1 cellular context compared by ENCODE assay signal in the genomic region with DNA sequence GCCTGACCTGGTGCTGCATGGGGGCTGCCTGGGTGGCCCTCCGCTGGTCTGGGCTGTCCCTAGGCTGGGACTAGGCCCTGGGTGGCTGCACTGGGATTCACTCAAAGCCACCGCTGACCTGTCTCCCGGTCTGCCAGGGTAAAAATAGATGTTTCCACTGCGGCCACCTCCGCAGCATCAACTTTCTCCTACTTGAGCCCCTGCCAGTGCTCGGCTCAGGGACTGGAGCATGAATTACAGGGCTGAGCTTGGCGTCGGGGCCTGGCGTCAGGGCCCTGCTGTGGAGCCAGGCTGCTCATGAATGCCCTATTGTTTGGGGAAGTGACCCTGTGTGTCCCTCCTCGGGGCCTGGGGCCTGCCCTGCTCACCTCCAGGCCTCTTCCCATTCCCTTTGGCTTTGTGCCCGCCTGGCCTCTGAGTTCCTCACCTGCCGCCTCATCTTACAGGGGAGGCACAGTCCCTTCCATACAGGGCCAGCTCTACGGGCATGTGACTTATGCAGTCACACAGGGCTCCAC.
A peak's percentile ranks its signal among the peaks of the same experiment; 100 is the strongest.
TF ChIP-seq lines count a peak whose summit lies in the region.

No MANE protein-coding gene starts in this region.

TF ChIP-seq in HepG2, 621 proteins besides CTCF, POLR2A, EP300 and RAD21 (continued from another document and continues in another):
- TF ChIP-seq NR3C1 (CRISPR knock-in tag; IDR thresholded peaks at IDR 0.05) = no peak
- no peak for TF ChIP-seq RFX3 (CRISPR knock-in tag; IDR thresholded peaks at IDR 0.05)
- TF ChIP-seq AGO1 (IDR thresholded peaks at IDR 0.05; ENCODE audit: low read depth, low read length, poor library complexity, severe bottlenecking) = peak; percentile 74
- TF ChIP-seq ZNF777 (CRISPR knock-in tag; IDR thresholded peaks at IDR 0.05) = peak; percentile 52; the same call in 1 of the 2 replicates
- no peak for TF ChIP-seq TAF15 (IDR thresholded peaks at IDR 0.05; ENCODE audit: low read depth, low read length, poor library complexity, severe bottlenecking)
- TF ChIP-seq, protein P1, sequence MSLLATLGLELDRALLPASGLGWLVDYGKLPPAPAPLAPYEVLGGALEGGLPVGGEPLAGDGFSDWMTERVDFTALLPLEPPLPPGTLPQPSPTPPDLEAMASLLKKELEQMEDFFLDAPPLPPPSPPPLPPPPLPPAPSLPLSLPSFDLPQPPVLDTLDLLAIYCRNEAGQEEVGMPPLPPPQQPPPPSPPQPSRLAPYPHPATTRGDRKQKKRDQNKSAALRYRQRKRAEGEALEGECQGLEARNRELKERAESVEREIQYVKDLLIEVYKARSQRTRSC (CRISPR knock-in tag; IDR thresholded peaks at IDR 0.05; ENCODE audit: low read depth) = no peak
- TF ChIP-seq ATF7 (IDR thresholded peaks at IDR 0.05) = no peak
- TF ChIP-seq ATF7 (CRISPR knock-in tag; IDR thresholded peaks at IDR 0.05) = no peak
- TF ChIP-seq SALL1 (CRISPR knock-in tag; IDR thresholded peaks at IDR 0.05) = 0 out of 2 replicates have a peak, but pooled peaks have one; percentile 34
- no peak for TF ChIP-seq SP1 (IDR thresholded peaks at IDR 0.05)
- TF ChIP-seq SP1 (CRISPR knock-in tag; IDR thresholded peaks at IDR 0.05) = no peak
- no peak for TF ChIP-seq SIX1 (CRISPR knock-in tag; IDR thresholded peaks at IDR 0.05; ENCODE audit: borderline replicate concordance)
- TF ChIP-seq ZNF776 (CRISPR knock-in tag; IDR thresholded peaks at IDR 0.05) = no peak
- no peak for TF ChIP-seq HNRNPUL1 (IDR thresholded peaks at IDR 0.05; ENCODE audit: low read depth, low read length)
- TF ChIP-seq NFKB2 (CRISPR knock-in tag; IDR thresholded peaks at IDR 0.05; ENCODE audit: borderline replicate concordance) = no peak
- no peak for TF ChIP-seq ZNF598 (CRISPR knock-in tag; IDR thresholded peaks at IDR 0.05; ENCODE audit: borderline replicate concordance)
- no peak for TF ChIP-seq TCF12 (IDR thresholded peaks at IDR 0.05)
- no peak for TF ChIP-seq TCF12 (CRISPR knock-in tag; IDR thresholded peaks at IDR 0.05)
- no peak for TF ChIP-seq POLR2AphosphoS2 (IDR thresholded peaks at IDR 0.05; ENCODE audit: low read depth, low read length)
- 0 out of 2 replicates have a peak, but pooled peaks have one; percentile 29 for TF ChIP-seq PHF20 (CRISPR knock-in tag; IDR thresholded peaks at IDR 0.05)
- TF ChIP-seq POLR2G (IDR thresholded peaks at IDR 0.05; ENCODE audit: low read depth, low read length) = 0 out of 2 replicates have a peak, but pooled peaks have one; percentile 47
- TF ChIP-seq FOXP1 (IDR thresholded peaks at IDR 0.05) = no peak
- no peak for TF ChIP-seq FOXP1 (CRISPR knock-in tag; IDR thresholded peaks at IDR 0.05)
- TF ChIP-seq BHLHE40 (IDR thresholded peaks at IDR 0.05; ENCODE audit: low read length) = no peak
- TF ChIP-seq, protein P2, sequence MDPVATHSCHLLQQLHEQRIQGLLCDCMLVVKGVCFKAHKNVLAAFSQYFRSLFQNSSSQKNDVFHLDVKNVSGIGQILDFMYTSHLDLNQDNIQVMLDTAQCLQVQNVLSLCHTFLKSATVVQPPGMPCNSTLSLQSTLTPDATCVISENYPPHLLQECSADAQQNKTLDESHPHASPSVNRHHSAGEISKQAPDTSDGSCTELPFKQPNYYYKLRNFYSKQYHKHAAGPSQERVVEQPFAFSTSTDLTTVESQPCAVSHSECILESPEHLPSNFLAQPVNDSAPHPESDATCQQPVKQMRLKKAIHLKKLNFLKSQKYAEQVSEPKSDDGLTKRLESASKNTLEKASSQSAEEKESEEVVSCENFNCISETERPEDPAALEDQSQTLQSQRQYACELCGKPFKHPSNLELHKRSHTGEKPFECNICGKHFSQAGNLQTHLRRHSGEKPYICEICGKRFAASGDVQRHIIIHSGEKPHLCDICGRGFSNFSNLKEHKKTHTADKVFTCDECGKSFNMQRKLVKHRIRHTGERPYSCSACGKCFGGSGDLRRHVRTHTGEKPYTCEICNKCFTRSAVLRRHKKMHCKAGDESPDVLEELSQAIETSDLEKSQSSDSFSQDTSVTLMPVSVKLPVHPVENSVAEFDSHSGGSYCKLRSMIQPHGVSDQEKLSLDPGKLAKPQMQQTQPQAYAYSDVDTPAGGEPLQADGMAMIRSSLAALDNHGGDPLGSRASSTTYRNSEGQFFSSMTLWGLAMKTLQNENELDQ (CRISPR knock-in tag; IDR thresholded peaks at IDR 0.05; ENCODE audit: borderline replicate concordance) = no peak
- TF ChIP-seq ZFP36L2 (CRISPR knock-in tag; IDR thresholded peaks at IDR 0.05) = no peak
- TF ChIP-seq ZNF780A (CRISPR knock-in tag; IDR thresholded peaks at IDR 0.05) = no peak
- no peak for TF ChIP-seq ZNF121 (CRISPR knock-in tag; IDR thresholded peaks at IDR 0.05)
- TF ChIP-seq, protein P3, sequence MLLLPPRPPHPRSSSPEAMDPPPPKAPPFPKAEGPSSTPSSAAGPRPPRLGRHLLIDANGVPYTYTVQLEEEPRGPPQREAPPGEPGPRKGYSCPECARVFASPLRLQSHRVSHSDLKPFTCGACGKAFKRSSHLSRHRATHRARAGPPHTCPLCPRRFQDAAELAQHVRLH (CRISPR knock-in tag; IDR thresholded peaks at IDR 0.05; ENCODE audit: borderline replicate concordance, low read depth) = no peak
- 0 out of 2 replicates have a peak, but pooled peaks have one; percentile 44 for TF ChIP-seq RBAK (CRISPR knock-in tag; IDR thresholded peaks at IDR 0.05)
- peak; percentile 63; the same call in 1 of the 2 replicates for TF ChIP-seq ZKSCAN5 (CRISPR knock-in tag; IDR thresholded peaks at IDR 0.05)
- no peak for TF ChIP-seq POGZ (CRISPR knock-in tag; IDR thresholded peaks at IDR 0.05)
- TF ChIP-seq, protein P4, sequence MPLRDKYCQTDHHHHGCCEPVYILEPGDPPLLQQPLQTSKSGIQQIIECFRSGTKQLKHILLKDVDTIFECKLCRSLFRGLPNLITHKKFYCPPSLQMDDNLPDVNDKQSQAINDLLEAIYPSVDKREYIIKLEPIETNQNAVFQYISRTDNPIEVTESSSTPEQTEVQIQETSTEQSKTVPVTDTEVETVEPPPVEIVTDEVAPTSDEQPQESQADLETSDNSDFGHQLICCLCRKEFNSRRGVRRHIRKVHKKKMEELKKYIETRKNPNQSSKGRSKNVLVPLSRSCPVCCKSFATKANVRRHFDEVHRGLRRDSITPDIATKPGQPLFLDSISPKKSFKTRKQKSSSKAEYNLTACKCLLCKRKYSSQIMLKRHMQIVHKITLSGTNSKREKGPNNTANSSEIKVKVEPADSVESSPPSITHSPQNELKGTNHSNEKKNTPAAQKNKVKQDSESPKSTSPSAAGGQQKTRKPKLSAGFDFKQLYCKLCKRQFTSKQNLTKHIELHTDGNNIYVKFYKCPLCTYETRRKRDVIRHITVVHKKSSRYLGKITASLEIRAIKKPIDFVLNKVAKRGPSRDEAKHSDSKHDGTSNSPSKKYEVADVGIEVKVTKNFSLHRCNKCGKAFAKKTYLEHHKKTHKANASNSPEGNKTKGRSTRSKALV (CRISPR knock-in tag; IDR thresholded peaks at IDR 0.05) = no peak
- TF ChIP-seq IKZF4 (CRISPR knock-in tag; IDR thresholded peaks at IDR 0.05; ENCODE audit: borderline replicate concordance, low read depth, not compliant biosample characterization) = no peak
- TF ChIP-seq ASH2L (IDR thresholded peaks at IDR 0.05; ENCODE audit: insufficient read length, low read depth, low read length) = no peak
- TF ChIP-seq NR2F6 (IDR thresholded peaks at IDR 0.05) = peak; percentile 38; the same call in 1 of the 2 replicates
- peak; percentile 56; the same call in 1 of the 2 replicates for TF ChIP-seq NR2F6 (CRISPR knock-in tag; IDR thresholded peaks at IDR 0.05)
- TF ChIP-seq, protein P5, sequence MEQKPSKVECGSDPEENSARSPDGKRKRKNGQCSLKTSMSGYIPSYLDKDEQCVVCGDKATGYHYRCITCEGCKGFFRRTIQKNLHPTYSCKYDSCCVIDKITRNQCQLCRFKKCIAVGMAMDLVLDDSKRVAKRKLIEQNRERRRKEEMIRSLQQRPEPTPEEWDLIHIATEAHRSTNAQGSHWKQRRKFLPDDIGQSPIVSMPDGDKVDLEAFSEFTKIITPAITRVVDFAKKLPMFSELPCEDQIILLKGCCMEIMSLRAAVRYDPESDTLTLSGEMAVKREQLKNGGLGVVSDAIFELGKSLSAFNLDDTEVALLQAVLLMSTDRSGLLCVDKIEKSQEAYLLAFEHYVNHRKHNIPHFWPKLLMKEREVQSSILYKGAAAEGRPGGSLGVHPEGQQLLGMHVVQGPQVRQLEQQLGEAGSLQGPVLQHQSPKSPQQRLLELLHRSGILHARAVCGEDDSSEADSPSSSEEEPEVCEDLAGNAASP (CRISPR knock-in tag; IDR thresholded peaks at IDR 0.05; ENCODE audit: borderline replicate concordance) = peak; percentile 17; the same call in 1 of the 2 replicates
- TF ChIP-seq ZNF101 (CRISPR knock-in tag; IDR thresholded peaks at IDR 0.05; ENCODE audit: borderline replicate concordance, low read depth) = no peak
- TF ChIP-seq THAP11 (CRISPR knock-in tag; IDR thresholded peaks at IDR 0.05) = no peak
- TF ChIP-seq, protein P6, sequence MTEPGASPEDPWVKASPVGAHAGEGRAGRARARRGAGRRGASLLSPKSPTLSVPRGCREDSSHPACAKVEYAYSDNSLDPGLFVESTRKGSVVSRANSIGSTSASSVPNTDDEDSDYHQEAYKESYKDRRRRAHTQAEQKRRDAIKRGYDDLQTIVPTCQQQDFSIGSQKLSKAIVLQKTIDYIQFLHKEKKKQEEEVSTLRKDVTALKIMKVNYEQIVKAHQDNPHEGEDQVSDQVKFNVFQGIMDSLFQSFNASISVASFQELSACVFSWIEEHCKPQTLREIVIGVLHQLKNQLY (CRISPR knock-in tag; IDR thresholded peaks at IDR 0.05) = no peak
- TF ChIP-seq, protein P7, sequence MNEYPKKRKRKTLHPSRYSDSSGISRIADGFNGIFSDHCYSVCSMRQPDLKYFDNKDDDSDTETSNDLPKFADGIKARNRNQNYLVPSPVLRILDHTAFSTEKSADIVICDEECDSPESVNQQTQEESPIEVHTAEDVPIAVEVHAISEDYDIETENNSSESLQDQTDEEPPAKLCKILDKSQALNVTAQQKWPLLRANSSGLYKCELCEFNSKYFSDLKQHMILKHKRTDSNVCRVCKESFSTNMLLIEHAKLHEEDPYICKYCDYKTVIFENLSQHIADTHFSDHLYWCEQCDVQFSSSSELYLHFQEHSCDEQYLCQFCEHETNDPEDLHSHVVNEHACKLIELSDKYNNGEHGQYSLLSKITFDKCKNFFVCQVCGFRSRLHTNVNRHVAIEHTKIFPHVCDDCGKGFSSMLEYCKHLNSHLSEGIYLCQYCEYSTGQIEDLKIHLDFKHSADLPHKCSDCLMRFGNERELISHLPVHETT (CRISPR knock-in tag; conservative IDR thresholded peaks at IDR 0.05) = no peak
- TF ChIP-seq ARNT2 (CRISPR knock-in tag; IDR thresholded peaks at IDR 0.05; ENCODE audit: low read depth) = no peak
- peak; percentile 43 for TF ChIP-seq RBFOX2 (IDR thresholded peaks at IDR 0.05; ENCODE audit: low read depth, low read length)
- TF ChIP-seq, protein P8, sequence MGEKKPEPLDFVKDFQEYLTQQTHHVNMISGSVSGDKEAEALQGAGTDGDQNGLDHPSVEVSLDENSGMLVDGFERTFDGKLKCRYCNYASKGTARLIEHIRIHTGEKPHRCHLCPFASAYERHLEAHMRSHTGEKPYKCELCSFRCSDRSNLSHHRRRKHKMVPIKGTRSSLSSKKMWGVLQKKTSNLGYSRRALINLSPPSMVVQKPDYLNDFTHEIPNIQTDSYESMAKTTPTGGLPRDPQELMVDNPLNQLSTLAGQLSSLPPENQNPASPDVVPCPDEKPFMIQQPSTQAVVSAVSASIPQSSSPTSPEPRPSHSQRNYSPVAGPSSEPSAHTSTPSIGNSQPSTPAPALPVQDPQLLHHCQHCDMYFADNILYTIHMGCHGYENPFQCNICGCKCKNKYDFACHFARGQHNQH (CRISPR knock-in tag; IDR thresholded peaks at IDR 0.05) = no peak
- TF ChIP-seq, protein P9, sequence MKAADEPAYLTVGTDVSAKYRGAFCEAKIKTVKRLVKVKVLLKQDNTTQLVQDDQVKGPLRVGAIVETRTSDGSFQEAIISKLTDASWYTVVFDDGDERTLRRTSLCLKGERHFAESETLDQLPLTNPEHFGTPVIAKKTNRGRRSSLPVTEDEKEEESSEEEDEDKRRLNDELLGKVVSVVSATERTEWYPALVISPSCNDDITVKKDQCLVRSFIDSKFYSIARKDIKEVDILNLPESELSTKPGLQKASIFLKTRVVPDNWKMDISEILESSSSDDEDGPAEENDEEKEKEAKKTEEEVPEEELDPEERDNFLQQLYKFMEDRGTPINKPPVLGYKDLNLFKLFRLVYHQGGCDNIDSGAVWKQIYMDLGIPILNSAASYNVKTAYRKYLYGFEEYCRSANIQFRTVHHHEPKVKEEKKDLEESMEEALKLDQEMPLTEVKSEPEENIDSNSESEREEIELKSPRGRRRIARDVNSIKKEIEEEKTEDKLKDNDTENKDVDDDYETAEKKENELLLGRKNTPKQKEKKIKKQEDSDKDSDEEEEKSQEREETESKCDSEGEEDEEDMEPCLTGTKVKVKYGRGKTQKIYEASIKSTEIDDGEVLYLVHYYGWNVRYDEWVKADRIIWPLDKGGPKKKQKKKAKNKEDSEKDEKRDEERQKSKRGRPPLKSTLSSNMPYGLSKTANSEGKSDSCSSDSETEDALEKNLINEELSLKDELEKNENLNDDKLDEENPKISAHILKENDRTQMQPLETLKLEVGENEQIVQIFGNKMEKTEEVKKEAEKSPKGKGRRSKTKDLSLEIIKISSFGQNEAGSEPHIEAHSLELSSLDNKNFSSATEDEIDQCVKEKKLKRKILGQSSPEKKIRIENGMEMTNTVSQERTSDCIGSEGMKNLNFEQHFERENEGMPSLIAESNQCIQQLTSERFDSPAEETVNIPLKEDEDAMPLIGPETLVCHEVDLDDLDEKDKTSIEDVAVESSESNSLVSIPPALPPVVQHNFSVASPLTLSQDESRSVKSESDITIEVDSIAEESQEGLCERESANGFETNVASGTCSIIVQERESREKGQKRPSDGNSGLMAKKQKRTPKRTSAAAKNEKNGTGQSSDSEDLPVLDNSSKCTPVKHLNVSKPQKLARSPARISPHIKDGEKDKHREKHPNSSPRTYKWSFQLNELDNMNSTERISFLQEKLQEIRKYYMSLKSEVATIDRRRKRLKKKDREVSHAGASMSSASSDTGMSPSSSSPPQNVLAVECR (CRISPR knock-in tag; IDR thresholded peaks at IDR 0.05; ENCODE audit: borderline replicate concordance) = no peak
- TF ChIP-seq ZNF703 (CRISPR knock-in tag; IDR thresholded peaks at IDR 0.05; ENCODE audit: borderline replicate concordance) = no peak
- TF ChIP-seq RXRA (CRISPR knock-in tag; IDR thresholded peaks at IDR 0.05) = peak; percentile 72; the same call in 1 of the 2 replicates
- no peak for TF ChIP-seq KLF15 (CRISPR knock-in tag; IDR thresholded peaks at IDR 0.05; ENCODE audit: borderline replicate concordance)
- no peak for TF ChIP-seq TBX2 (CRISPR knock-in tag; IDR thresholded peaks at IDR 0.05; ENCODE audit: borderline replicate concordance)
- TF ChIP-seq ZSCAN31 (CRISPR knock-in tag; IDR thresholded peaks at IDR 0.05; ENCODE audit: low read depth) = no peak
- 0 out of 2 replicates have a peak, but pooled peaks have one; percentile 36 for TF ChIP-seq ZNF292 (CRISPR knock-in tag; IDR thresholded peaks at IDR 0.05; ENCODE audit: borderline replicate concordance, low read depth)
- 0 out of 2 replicates have a peak, but pooled peaks have one; percentile 38 for TF ChIP-seq PPARG (CRISPR knock-in tag; conservative IDR thresholded peaks at IDR 0.05)
- TF ChIP-seq ZKSCAN1 (IDR thresholded peaks at IDR 0.05; ENCODE audit: low read length) = no peak
- TF ChIP-seq DR1 (CRISPR knock-in tag; IDR thresholded peaks at IDR 0.05) = no peak
- peak; percentile 84 for TF ChIP-seq XRCC5 (optimal IDR thresholded peaks at IDR 0.05; ENCODE audit: low read length)
- TF ChIP-seq PHF21A (CRISPR knock-in tag; IDR thresholded peaks at IDR 0.05) = no peak
